16 cellular contexts compared by ENCODE assay signal in the genomic region with DNA sequence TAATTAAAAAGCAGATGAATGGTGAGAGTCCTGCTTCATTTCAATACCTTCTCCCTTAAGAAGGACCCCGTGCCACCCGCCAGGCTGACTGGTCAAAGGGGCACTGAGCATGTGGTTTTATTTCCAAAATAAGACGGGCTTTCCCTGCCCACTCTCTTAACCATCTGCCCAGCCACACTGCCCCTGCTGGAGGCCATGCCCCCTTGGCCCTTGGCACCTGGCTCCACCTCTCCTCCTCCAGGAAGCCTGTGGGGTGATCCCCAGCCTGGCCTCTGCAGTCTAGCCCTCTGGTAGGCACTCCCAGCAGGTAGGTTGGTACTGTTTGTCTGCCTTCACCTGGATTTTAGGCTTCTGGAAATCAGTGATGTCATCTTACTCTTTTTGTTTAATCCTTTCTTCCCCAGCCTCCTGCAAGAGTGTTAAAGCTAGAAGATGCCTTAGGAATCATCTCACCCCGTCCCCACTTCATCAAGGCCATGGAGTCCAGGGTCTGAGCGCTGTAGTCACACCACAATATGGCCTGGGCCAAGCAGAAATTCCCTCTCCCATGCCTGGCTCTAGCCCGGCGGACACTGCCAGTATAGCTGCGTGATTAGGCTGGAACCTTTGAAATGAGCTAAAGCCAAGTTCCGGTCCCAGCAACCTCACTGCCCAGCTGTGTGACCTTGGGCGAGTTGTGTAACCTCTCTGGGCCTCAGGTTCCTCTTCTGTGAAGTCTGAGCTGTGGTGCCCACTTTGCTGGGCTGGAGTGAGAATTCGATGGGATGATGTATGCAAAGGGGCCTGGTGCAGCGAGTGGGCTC.
DNase-seq lines count a peak whose midpoint lies in the region; ATAC-seq and TF ChIP-seq lines count a peak whose summit lies in the region.
"Had no signal": no experiment of that assay in that cellular context is flagged by ENCODE, and none has a peak within 500 bp of the region (broad histone marks: within the 10 kb centered on the region; RNA-seq: fewer than 3 reads in every experiment).

No MANE protein-coding gene starts in this region.

- ATAC-seq in CD4-positive, CD25-positive, alpha-beta regulatory T cell (ENCODE audit: low read depth in 2 of 2), result no peak
- no peak for ATAC-seq in stimulated activated memory B cell treated with anti-CD40 and anti-IgM and Interleukin-4, amounts not matched to agents 10 μg/mL and 1 μg/mL and 100 μg/mL, for 72 hours
- ATAC-seq: activated CD4-positive, CD25-positive, alpha-beta regulatory T cell treated with anti-CD3 and anti-CD28 coated beads, Interleukin-2, amount 50 U/mL, for 24 hours; activated CD8-positive, alpha-beta memory T cell treated with anti-CD3 and anti-CD28 coated beads, Interleukin-2, amount 10 ng/mL, durations not matched to agents 7 days and 5 days; gastrocnemius medialis had no signal

- no peaks in the 10 kb centered on the region for H3K27me3 Mint-ChIP-seq in CD4-positive, CD25-positive, alpha-beta regulatory T cell
- H3K27me3 Mint-ChIP-seq in progenitor cell of endocrine pancreas, result no peaks in the 10 kb centered on the region
- H3K27me3 Mint-ChIP-seq in stimulated activated memory B cell treated with anti-CD40 and anti-IgM and Interleukin-4, amounts not matched to agents 10 μg/mL and 1 μg/mL and 100 μg/mL, for 72 hours, result peaks cover 23% of the 10 kb centered on the region
- H3K27me3 Mint-ChIP-seq: activated CD8-positive, alpha-beta memory T cell treated with anti-CD3 and anti-CD28 coated beads, Interleukin-2, amount 10 ng/mL, durations not matched to agents 7 days and 5 days had no signal

- no peaks in the 10 kb centered on the region for H3K4me1 ChIP-seq in CD4-positive, CD25-positive, alpha-beta regulatory T cell (ENCODE audit: control insufficient read depth, insufficient read depth, low read length, poor library complexity, severe bottlenecking)
- H3K4me1 ChIP-seq in Peyer's patch (peaks cover 0 to 78% (median 9%) of the 10 kb centered on the region in 4 donors), A673 (ENCODE audit: insufficient read depth, low read length, poor library complexity, severe bottlenecking) (no peaks in the 10 kb centered on the region)

- H3K36me3 ChIP-seq in CD4-positive, CD25-positive, alpha-beta regulatory T cell (ENCODE audit: control insufficient read depth, insufficient read depth, low read length), result no peaks in the 10 kb centered on the region
- no peaks in the 10 kb centered on the region for H3K36me3 ChIP-seq in Peyer's patch
- no peaks in the 10 kb centered on the region for H3K36me3 ChIP-seq in kidney epithelial cell (ENCODE audit: control insufficient read depth, insufficient read depth, low read length)
- H3K36me3 ChIP-seq in A673 (ENCODE audit: insufficient read depth, low read length, poor library complexity, severe bottlenecking), result no peaks in the 10 kb centered on the region

- CTCF ChIA-PET in A673 (lab: Charles Lee), result no interaction called here

- peaks cover 0 to 4% (median 0%) of the 10 kb centered on the region in 4 donors for H3K4me1 Mint-ChIP-seq in CD4-positive, CD25-positive, alpha-beta regulatory T cell
- H3K4me1 Mint-ChIP-seq in progenitor cell of endocrine pancreas (ENCODE audit: low read depth), result peaks cover 40% of the 10 kb centered on the region
- H3K4me1 Mint-ChIP-seq in stimulated activated memory B cell treated with anti-CD40 and anti-IgM and Interleukin-4, amounts not matched to agents 10 μg/mL and 1 μg/mL and 100 μg/mL, for 72 hours, result no peaks in the 10 kb centered on the region
- H3K4me1 Mint-ChIP-seq: activated CD8-positive, alpha-beta memory T cell treated with anti-CD3 and anti-CD28 coated beads, Interleukin-2, amount 10 ng/mL, durations not matched to agents 7 days and 5 days had no signal

- TF ChIP-seq POLR2A in Peyer's patch (IDR thresholded peaks at IDR 0.05), result no peak

- no peaks in the 10 kb centered on the region for H3K9me3 ChIP-seq in CD4-positive, CD25-positive, alpha-beta regulatory T cell (ENCODE audit: control insufficient read depth in 2 of 2, low read length in 2 of 2)
- H3K9me3 ChIP-seq in Peyer's patch (no peaks in the 10 kb centered on the region), A673 (ENCODE audit: low read depth, low read length, poor library complexity, severe bottlenecking) (no peaks in the 10 kb centered on the region)
- H3K9me3 ChIP-seq: gastrocnemius medialis had no signal

- H3K4me3 ChIP-seq in CD4-positive, CD25-positive, alpha-beta regulatory T cell (ENCODE audit: low read depth, low read length), result no peak overlapping the region
- H3K4me3 ChIP-seq in Peyer's patch, result no peak overlapping the region
- H3K4me3 ChIP-seq in kidney epithelial cell (ENCODE audit: low read depth, low read length), result no peak overlapping the region
- H3K4me3 ChIP-seq in A673 (ENCODE audit: low read depth, low read length, poor library complexity, severe bottlenecking), result no peak overlapping the region
- H3K4me3 ChIP-seq: gastrocnemius medialis had no signal

- intact Hi-C loops in A673 (cut with micrococcal nuclease; ENCODE audit: unreplicated experiment), result no loop called here

- no peaks in the 10 kb centered on the region for H3K9me3 Mint-ChIP-seq in CD4-positive, CD25-positive, alpha-beta regulatory T cell
- no peaks in the 10 kb centered on the region for H3K9me3 Mint-ChIP-seq in progenitor cell of endocrine pancreas (ENCODE audit: low read depth)
- peaks cover 3% of the 10 kb centered on the region for H3K9me3 Mint-ChIP-seq in stimulated activated memory B cell treated with anti-CD40 and anti-IgM and Interleukin-4, amounts not matched to agents 10 μg/mL and 1 μg/mL and 100 μg/mL, for 72 hours
- H3K9me3 Mint-ChIP-seq: activated naive CD4-positive, alpha-beta T cell treated with anti-CD3 and anti-CD28 coated beads for 36 hours; T-helper 1 cell treated with Interleukin-12 subunit alpha and Interleukin-12 subunit beta and Interleukin-4 antibody, amounts not matched to agents 30 μg/mL and 1 μg/mL, for 36 hours had no signal

- H3K27me3 ChIP-seq in CD4-positive, CD25-positive, alpha-beta regulatory T cell (ENCODE audit: control insufficient read depth, insufficient read depth, low read length), result no peaks in the 10 kb centered on the region
- H3K27me3 ChIP-seq in Peyer's patch (no peaks in the 10 kb centered on the region), kidney epithelial cell (ENCODE audit: control insufficient read depth, insufficient read depth, low read length) (no peaks in the 10 kb centered on the region), A673 (replicated peaks; ENCODE audit: insufficient read depth, low read depth, low read length, poor library complexity) (no peaks in the 10 kb centered on the region)
- H3K27me3 ChIP-seq: gastrocnemius medialis had no signal

- DNase-seq in CD4-positive, CD25-positive, alpha-beta regulatory T cell, result no peak
- DNase-seq in Peyer's patch (no peak), kidney epithelial cell (ENCODE audit: low read depth) (no peak), progenitor cell of endocrine pancreas (ENCODE audit: low spot score, unreplicated experiment) (no peak), A673 (ENCODE audit: low spot score) (no peak), NCI-H1694 (lab: John Stamatoyannopoulos, UW) (no peak)
- DNase-seq in activated T-cell treated with anti-CD3 and anti-CD28 coated beads, Interleukin-2, amount 50 U/mL, for 1 hour, result no peak
- DNase-seq: activated CD8-positive, alpha-beta memory T cell treated with anti-CD3 and anti-CD28 coated beads, Interleukin-2, amount 10 ng/mL, durations not matched to agents 7 days and 5 days; activated naive CD4-positive, alpha-beta T cell treated with anti-CD3 and anti-CD28 coated beads for 36 hours; gastrocnemius medialis; NCI-H2081 treated with DMSO at 0.1 percent for 48 hours; NCI-H82; posterior cingulate gyrus had no signal

- BruUV-seq in A673 (replicated peaks; lab: Mats Ljungman, UMichigan), result no TSS peak

- POLR2A ChIA-PET in A673 (lab: Charles Lee; ENCODE audit: low non-redundant PET), result no interaction called here

- peaks cover 9% of the 10 kb centered on the region for H3K36me3 Mint-ChIP-seq in CD4-positive, CD25-positive, alpha-beta regulatory T cell
- H3K36me3 Mint-ChIP-seq in progenitor cell of endocrine pancreas (ENCODE audit: insufficient read depth), result no peaks in the 10 kb centered on the region
- H3K36me3 Mint-ChIP-seq in stimulated activated memory B cell treated with anti-CD40 and anti-IgM and Interleukin-4, amounts not matched to agents 10 μg/mL and 1 μg/mL and 100 μg/mL, for 72 hours, result no peaks in the 10 kb centered on the region
- H3K36me3 Mint-ChIP-seq: activated CD8-positive, alpha-beta memory T cell treated with anti-CD3 and anti-CD28 coated beads, Interleukin-2, amount 10 ng/mL, durations not matched to agents 7 days and 5 days had no signal

- no peak for TF ChIP-seq CTCF in Peyer's patch (IDR thresholded peaks at IDR 0.05)
- TF ChIP-seq CTCF in kidney epithelial cell (IDR thresholded peaks at IDR 0.05; ENCODE audit: insufficient read depth, low read length, poor library complexity, severe bottlenecking), result peak; percentile 13
- no peak for TF ChIP-seq CTCF in progenitor cell of endocrine pancreas (IDR thresholded peaks at IDR 0.05; ENCODE audit: unreplicated experiment)
- TF ChIP-seq CTCF in A673 (conservative IDR thresholded peaks at IDR 0.05; ENCODE audit: low read depth, low read length), result no peak

- no peak overlapping the region for H3K4me3 Mint-ChIP-seq in CD4-positive, CD25-positive, alpha-beta regulatory T cell
- no peak overlapping the region for H3K4me3 Mint-ChIP-seq in progenitor cell of endocrine pancreas (ENCODE audit: low read depth)
- H3K4me3 Mint-ChIP-seq in stimulated activated memory B cell treated with anti-CD40 and anti-IgM and Interleukin-4, amounts not matched to agents 10 μg/mL and 1 μg/mL and 100 μg/mL, for 72 hours, result no peak overlapping the region
- H3K4me3 Mint-ChIP-seq: activated CD8-positive, alpha-beta memory T cell treated with anti-CD3 and anti-CD28 coated beads, Interleukin-2, amount 10 ng/mL, durations not matched to agents 7 days and 5 days; activated naive CD4-positive, alpha-beta T cell treated with anti-CD3 and anti-CD28 coated beads for 36 hours; T-helper 1 cell treated with Interleukin-12 subunit alpha and Interleukin-12 subunit beta and Interleukin-4 antibody, amounts not matched to agents 30 μg/mL and 1 μg/mL, for 36 hours had no signal

- no peak overlapping the region for H3K27ac ChIP-seq in CD4-positive, CD25-positive, alpha-beta regulatory T cell (ENCODE audit: insufficient read depth, low read length, poor library complexity, severe bottlenecking)
- H3K27ac ChIP-seq in Peyer's patch, result peak overlapping the region in 3 of 4 donors; percentile 34 to 78 (median 73)
- no peak overlapping the region for H3K27ac ChIP-seq in A673 (ENCODE audit: low read depth, low read length, poor library complexity, severe bottlenecking)

- H3K27ac Mint-ChIP-seq in CD4-positive, CD25-positive, alpha-beta regulatory T cell, result peak overlapping the region in 2 of 3 donors; percentile 68 to 84
- H3K27ac Mint-ChIP-seq in progenitor cell of endocrine pancreas, result peak overlapping the region; percentile 79
- no peak overlapping the region for H3K27ac Mint-ChIP-seq in stimulated activated memory B cell treated with anti-CD40 and anti-IgM and Interleukin-4, amounts not matched to agents 10 μg/mL and 1 μg/mL and 100 μg/mL, for 72 hours
- H3K27ac Mint-ChIP-seq: activated CD8-positive, alpha-beta memory T cell treated with anti-CD3 and anti-CD28 coated beads, Interleukin-2, amount 10 ng/mL, durations not matched to agents 7 days and 5 days; activated naive CD4-positive, alpha-beta T cell treated with anti-CD3 and anti-CD28 coated beads for 36 hours; T-helper 1 cell treated with Interleukin-12 subunit alpha and Interleukin-12 subunit beta and Interleukin-4 antibody, amounts not matched to agents 30 μg/mL and 1 μg/mL, for 36 hours had no signal

Comparison
In these comparisons a context has a peak if more than half of its experiments do, and no peak if none do; other contexts are left out.
1. H3K27ac ChIP-seq: peak in Peyer's patch (3 of 4); none in CD4-positive, CD25-positive, alpha-beta regulatory T cell (single experiment) and A673 (single experiment).